Comparison of ENCODE assay signal across 8 cellular contexts in genomic region chr4:140237616-140238352, GRCh38.
DNase-seq lines count a peak whose midpoint lies in the region; ATAC-seq and TF ChIP-seq lines count a peak whose summit lies in the region.

No MANE protein-coding gene starts in this region.

- no peaks in the 10 kb centered on the region for H3K27me3 ChIP-seq in colonic mucosa
- H3K27me3 ChIP-seq in left lung = no peaks in the 10 kb centered on the region

- H3K4me3 ChIP-seq in HFF-Myc (replicated peaks; ENCODE audit: low read depth, low read length) = peak overlapping the region; percentile 31
- no peak overlapping the region for H3K4me3 ChIP-seq in colonic mucosa
- no peak overlapping the region for H3K4me3 ChIP-seq in left lung

- intact Hi-C loops in colonic mucosa (cut with DNase I) (loop anchor here (5.0 kb wide), 1 partner anchor 85 kb away; the partner anchor contains the start of gene MAML3), left lung (cut with DNase I) (loop anchor here in 1 of 2 donors (5.0 kb wide), 1 partner anchor 75 kb away; no protein-coding TSS in a partner anchor)

- no peaks in the 10 kb centered on the region for H3K36me3 ChIP-seq in colonic mucosa
- no peaks in the 10 kb centered on the region for H3K36me3 ChIP-seq in left lung

- DNase-seq in HFF-Myc (ENCODE audit: extremely low read depth, low read depth) (peak; percentile 96), NCI-H748 treated with DMSO at 0.1 percent for 48 hours (lab: John Stamatoyannopoulos, UW) (peak; percentile 74), colonic mucosa (peak; percentile 80), left lung (peak; percentile 72 to 87), cortex of kidney (lab: John Stamatoyannopoulos, UW) (no peak)
- DNase-seq in activated CD8-positive, alpha-beta memory T cell treated with anti-CD3 and anti-CD28 coated beads, Interleukin-2, amount 50 U/mL, for 4 hours = no peak

- ATAC-seq in left lung (peak; percentile 81), HG03097 (IDR thresholded peaks at IDR 0.05; ENCODE audit: low FRiP score, unreplicated experiment) (no peak)

- H3K4me1 ChIP-seq in colonic mucosa (peaks cover 24% of the 10 kb centered on the region), left lung (peaks cover 21 to 35% of the 10 kb centered on the region in 2 donors)

- peak overlapping the region; percentile 93 for H3K27ac ChIP-seq in colonic mucosa
- H3K27ac ChIP-seq in left lung = peak overlapping the region; percentile 78 to 83
- peak overlapping the region; percentile 79 for H3K27ac ChIP-seq in temporal lobe (ENCODE audit: low read depth, low read length)

- peak overlapping the region; percentile 44 to 87 for H3K9ac ChIP-seq in colonic mucosa (ENCODE audit: low read depth in 2 of 2, low read length in 2 of 2)

- TF ChIP-seq CTCF in HFF-Myc (IDR thresholded peaks at IDR 0.05; ENCODE audit: low read depth, low read length, missing control alignments) (no peak), colonic mucosa (IDR thresholded peaks at IDR 0.05) (no peak), left lung (IDR thresholded peaks at IDR 0.05) (no peak)

- H3K9me3 ChIP-seq in colonic mucosa (no peaks in the 10 kb centered on the region), left lung (no peaks in the 10 kb centered on the region)

Comparison
In these comparisons a context has a peak if more than half of its experiments do, and no peak if none do; other contexts are left out.
1. DNase-seq: peak in HFF-Myc (single experiment), NCI-H748 treated with DMSO at 0.1 percent for 48 hours (single experiment), colonic mucosa (single experiment) and left lung (2 of 2); none in cortex of kidney (single experiment) and activated CD8-positive, alpha-beta memory T cell treated with anti-CD3 and anti-CD28 coated beads, Interleukin-2, amount 50 U/mL, for 4 hours (single experiment).
2. Peak in every context shown above with its lines, with median percentiles within 50 percentile points of each other: H3K27ac ChIP-seq.